8 cellular contexts compared by ENCODE assay signal in genomic region chr14:96100171-96101064, GRCh38.
DNase-seq lines count a peak whose midpoint lies in the region; ATAC-seq and TF ChIP-seq lines count a peak whose summit lies in the region.

No MANE protein-coding gene starts in this region.

- CTCF ChIA-PET in BJ (lab: Yijun Ruan, JAX) = interaction anchor here (0.6 to 7.8 kb wide), 41 partner anchors 10 to 326 kb away, joined by 3 to 225 read pairs (median 4); partner anchors contain the start of genes BDKRB1 and BDKRB2
- CTCF ChIA-PET in activated CD4-positive, alpha-beta T cell treated with anti-CD3 and anti-CD28 coated beads, Interleukin-2, amount 10 ng/mL, durations not matched to agents 7 days and 5 days (lab: Charles Lee) = interaction anchor here (0.8 to 1.2 kb wide), 2 partner anchors 13 to 131 kb away, joined by 3 read pairs; no protein-coding TSS in a partner anchor

- H3K4me1 ChIP-seq in HAP-1 = no peaks in the 10 kb centered on the region
- H3K4me1 ChIP-seq in lung (ENCODE audit: control insufficient read depth in 2 of 2, insufficient read depth in 2 of 2, low read length in 2 of 2) = peaks cover 0 to 2% of the 10 kb centered on the region in 2 donors

- H3K4me3 ChIP-seq in BJ (ENCODE audit: low read depth, low read length) (no peak overlapping the region), HAP-1 (no peak overlapping the region), lung (no peak overlapping the region)

- no peaks in the 10 kb centered on the region for H3K9me3 Mint-ChIP-seq in activated CD4-positive, alpha-beta T cell treated with anti-CD3 and anti-CD28 coated beads, Interleukin-2, amount 10 ng/mL, durations not matched to agents 7 days and 5 days

- peaks cover 3% of the 10 kb centered on the region for H3K4me1 Mint-ChIP-seq in activated CD4-positive, alpha-beta T cell treated with anti-CD3 and anti-CD28 coated beads, Interleukin-2, amount 10 ng/mL, durations not matched to agents 7 days and 5 days

- H3K27me3 ChIP-seq in BJ (ENCODE audit: control insufficient read depth, insufficient read depth, low read length) = no peaks in the 10 kb centered on the region
- H3K27me3 ChIP-seq in HAP-1 (ENCODE audit: low read depth) = no peaks in the 10 kb centered on the region
- no peaks in the 10 kb centered on the region for H3K27me3 ChIP-seq in lung (ENCODE audit: control insufficient read depth, insufficient read depth)

- in situ Hi-C loops in HAP-1 (cut with MboI; ENCODE audit: low sequenced_read_pairs) = loop anchor here (5.0 kb wide), 1 partner anchor 103 kb away; no protein-coding TSS in a partner anchor

- no peak overlapping the region for H3K27ac ChIP-seq in lung (ENCODE audit: low read depth in 1 of 2, low read length in 1 of 2)

- H3K36me3 Mint-ChIP-seq in activated CD4-positive, alpha-beta T cell treated with anti-CD3 and anti-CD28 coated beads, Interleukin-2, amount 10 ng/mL, durations not matched to agents 7 days and 5 days (ENCODE audit: low read depth) = no peaks in the 10 kb centered on the region

- peak; percentile 68 for ATAC-seq in lung (ENCODE audit: insufficient read depth, low FRiP score)
- ATAC-seq in GM19397 (IDR thresholded peaks at IDR 0.05; ENCODE audit: unreplicated experiment) = no peak

- WGBS in lung, 2 donors = 34 to 37% methylated on average over 22 of the region's 22 CpGs

- H3K36me3 ChIP-seq in BJ (ENCODE audit: control insufficient read depth, insufficient read depth, low read length) (no peaks in the 10 kb centered on the region), HAP-1 (replicated peaks) (no peaks in the 10 kb centered on the region), lung (ENCODE audit: control insufficient read depth in 2 of 2, insufficient read depth in 2 of 2, low read length in 2 of 2) (no peaks in the 10 kb centered on the region)

- TF ChIP-seq CTCF in BJ (IDR thresholded peaks at IDR 0.05; ENCODE audit: insufficient read depth, low read depth, low read length) = peak; percentile 95
- TF ChIP-seq CTCF in lung (IDR thresholded peaks at IDR 0.05; ENCODE audit: control extremely low read depth, extremely low read depth) = peak; percentile 78

- DNase-seq in BJ (ENCODE audit: low read depth) = no peak
- peak; percentile 61 to 89 for DNase-seq in HAP-1 (ENCODE audit: low spot score in 2 of 2)
- DNase-seq in NCI-H524 (lab: John Stamatoyannopoulos, UW) = peak; percentile 89 to 92
- peak; percentile 56 for DNase-seq in activated CD4-positive, alpha-beta T cell treated with anti-CD3 and anti-CD28 coated beads, Interleukin-2, amount 10 ng/mL, durations not matched to agents 7 days and 5 days
- DNase-seq in dedifferentiated amniotic fluid mesenchymal stem cell (ENCODE audit: extremely low spot score) = peak; percentile 65
- peak; percentile 74 for DNase-seq in lung (ENCODE audit: low spot score)
- peak; percentile 45 for DNase-seq in stimulated activated CD8-positive, alpha-beta memory T cell treated with anti-CD3 and anti-CD28 coated beads, Interleukin-4, amount 100 ng/mL, for 24 hours (ENCODE audit: low read depth)

- no peak overlapping the region for H3K27ac Mint-ChIP-seq in activated CD4-positive, alpha-beta T cell treated with anti-CD3 and anti-CD28 coated beads, Interleukin-2, amount 10 ng/mL, durations not matched to agents 7 days and 5 days

- POLR2A ChIA-PET in BJ (lab: Charles Lee) = no interaction called here
- POLR2A ChIA-PET in activated CD4-positive, alpha-beta T cell treated with anti-CD3 and anti-CD28 coated beads, Interleukin-2, amount 10 ng/mL, durations not matched to agents 7 days and 5 days (lab: Charles Lee) = no interaction called here

- H3K9me3 ChIP-seq in HAP-1 (no peaks in the 10 kb centered on the region), lung (ENCODE audit: control insufficient read depth in 2 of 2, insufficient read depth in 1 of 2, low read length in 1 of 2) (no peaks in the 10 kb centered on the region)

- no peaks in the 10 kb centered on the region for H3K27me3 Mint-ChIP-seq in activated CD4-positive, alpha-beta T cell treated with anti-CD3 and anti-CD28 coated beads, Interleukin-2, amount 10 ng/mL, durations not matched to agents 7 days and 5 days

- no peak overlapping the region for H3K4me3 Mint-ChIP-seq in activated CD4-positive, alpha-beta T cell treated with anti-CD3 and anti-CD28 coated beads, Interleukin-2, amount 10 ng/mL, durations not matched to agents 7 days and 5 days
